Comparison of ENCODE assay signal across 20 cellular contexts in the genomic region with DNA sequence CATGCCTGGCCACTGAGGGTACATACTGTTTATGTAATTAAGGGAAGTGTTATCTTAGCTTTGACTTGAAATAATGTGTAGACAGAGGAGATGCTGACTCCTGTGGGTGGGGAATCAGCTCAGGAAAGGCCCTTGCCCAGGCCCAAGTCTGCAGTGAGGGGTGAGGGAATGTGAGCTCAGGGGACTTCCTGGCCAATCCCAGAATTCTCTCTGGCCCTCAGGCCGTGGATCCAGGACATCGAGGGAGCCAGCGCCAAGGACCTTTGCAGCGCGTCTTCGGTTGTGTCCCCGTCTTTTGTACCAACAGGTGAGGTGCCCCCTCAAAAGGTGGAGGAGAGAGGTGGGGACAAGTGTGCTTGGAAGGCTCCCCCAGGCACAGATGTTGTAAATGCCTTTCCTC. TPM values are rescaled to one million over a fixed set of nuclear protein-coding genes. Genes with fewer than 3 reads are reported as not detected.
DNase-seq lines count a peak whose midpoint lies in the region; ATAC-seq, FAIRE-seq and TF ChIP-seq lines count a peak whose summit lies in the region.
"Had no signal": no experiment of that assay in that cellular context is flagged by ENCODE, and none has a peak within 500 bp of the region (broad histone marks: within the 10 kb centered on the region; RNA-seq: fewer than 3 reads in every experiment).

No MANE protein-coding gene starts in this region.

- H3K4ac ChIP-seq in IMR-90 (ENCODE audit: low read depth, low read length): no peak overlapping the region

- in situ Hi-C loops in IMR-90 (cut with MboI; ENCODE audit: low sequenced_read_pairs): loop anchor here (10.0 kb wide), 1 partner anchor 333 kb away; a partner anchor contains a TSS

- H3K4me1 ChIP-seq in IMR-90 (ENCODE audit: control insufficient read depth, insufficient read depth, low read length): peaks cover 4% of the 10 kb centered on the region
- H3K4me1 ChIP-seq in body of pancreas: peaks cover 59% of the 10 kb centered on the region
- peaks cover 38 to 51% (median 44%) of the 10 kb centered on the region in 3 donors for H3K4me1 ChIP-seq in pancreas

- H2AK5ac ChIP-seq in IMR-90 (ENCODE audit: low read depth, low read length): no peak overlapping the region

- no peak overlapping the region for H3K56ac ChIP-seq in IMR-90 (ENCODE audit: extremely low read depth, insufficient read depth, low read length)

- TF ChIP-seq POLR2A in IMR-90 (IDR thresholded peaks at IDR 0.05; ENCODE audit: low read depth, low read length) (no peak), body of pancreas (IDR thresholded peaks at IDR 0.05) (no peak)

- H4K8ac ChIP-seq in IMR-90 (ENCODE audit: low read depth in 2 of 2, low read length in 2 of 2): no peak overlapping the region

- 0 out of 2 replicates have a peak, but pooled peaks cover 7% of the 10 kb centered on the region for H4K20me1 ChIP-seq in IMR-90 (ENCODE audit: insufficient read depth, low read length)

- ATAC-seq in IMR-90 (ENCODE audit: low read depth): no peak
- no peak for ATAC-seq in body of pancreas
- ATAC-seq in pancreas: no peak
- ATAC-seq in HG03520 (IDR thresholded peaks at IDR 0.05; ENCODE audit: unreplicated experiment): no peak

- H3K4me2 ChIP-seq in IMR-90 (ENCODE audit: low read depth, low read length): no peak overlapping the region
- H3K4me2 ChIP-seq: BLaER1 had no signal

- H3K27ac Mint-ChIP-seq in T-helper 2 cell treated with Interferon-gamma antibody and Interleukin-4, amounts not matched to agents 5 μg/mL and 100 μg/mL, for 36 hours: peak overlapping the region; percentile 15
- no peak overlapping the region for H3K27ac Mint-ChIP-seq in activated CD4-positive, alpha-beta T cell treated with anti-CD3 and anti-CD28 coated beads, Interleukin-2, amount 10 ng/mL, durations not matched to agents 7 days and 5 days
- no peak overlapping the region for H3K27ac Mint-ChIP-seq in endothelial cell (ENCODE audit: unreplicated experiment)
- H3K27ac Mint-ChIP-seq: HFFc6 had no signal

- no peaks in the 10 kb centered on the region for H3K27me3 ChIP-seq in IMR-90 (ENCODE audit: control insufficient read depth, insufficient read depth, low read length)
- H3K27me3 ChIP-seq in body of pancreas: no peaks in the 10 kb centered on the region
- H3K27me3 ChIP-seq in pancreas: no peaks in the 10 kb centered on the region
- H3K27me3 ChIP-seq: BLaER1 had no signal

- CTCF ChIA-PET in IMR-90 (lab: Yijun Ruan, JAX): no interaction called here
- CTCF ChIA-PET in activated CD4-positive, alpha-beta T cell treated with anti-CD3 and anti-CD28 coated beads, Interleukin-2, amount 10 ng/mL, durations not matched to agents 7 days and 5 days (lab: Charles Lee): interaction anchor here (0.7 to 1.1 kb wide), 3 partner anchors 22 to 56 kb away, joined by 3 read pairs; a partner anchor contains a TSS

- H3K18ac ChIP-seq in IMR-90 (ENCODE audit: low read depth, low read length): no peak overlapping the region

- no peak overlapping the region for H2BK5ac ChIP-seq in IMR-90 (ENCODE audit: low read depth, low read length, poor library complexity, severe bottlenecking)

- no peaks in the 10 kb centered on the region for H3K9me3 Mint-ChIP-seq in T-helper 2 cell treated with Interferon-gamma antibody and Interleukin-4, amounts not matched to agents 5 μg/mL and 100 μg/mL, for 36 hours
- H3K9me3 Mint-ChIP-seq in activated CD4-positive, alpha-beta T cell treated with anti-CD3 and anti-CD28 coated beads, Interleukin-2, amount 10 ng/mL, durations not matched to agents 7 days and 5 days: no peaks in the 10 kb centered on the region
- H3K9me3 Mint-ChIP-seq in endothelial cell (ENCODE audit: unreplicated experiment): no peaks in the 10 kb centered on the region
- H3K9me3 Mint-ChIP-seq: HFFc6 had no signal

- intact Hi-C loops in IMR-90 (cut with micrococcal nuclease) (loop anchor here (10.0 kb wide), 1 partner anchor 143 kb away; no protein-coding TSS in a partner anchor), body of pancreas (cut with DNase I) (no loop called here), pancreas (cut with DNase I) (loop anchor here in 1 of 3 donors (5.0 kb wide), 1 partner anchor 65 kb away; no protein-coding TSS in a partner anchor)

- H4K5ac ChIP-seq in IMR-90 (ENCODE audit: low read depth, low read length): no peak overlapping the region

- BruUV-seq in IMR-90 (replicated peaks; lab: Mats Ljungman, UMichigan): no TSS peak

- no peak overlapping the region for H2AFZ ChIP-seq in IMR-90 (replicated peaks; ENCODE audit: low read length, poor library complexity)

- WGBS in IMR-90 (ENCODE audit: extremely low coverage in 2 of 2, insufficient read length in 1 of 2), 2 experiments: 92% methylated on average over 2 of the region's 7 CpGs; no CpG with 5 or more reads in 1 of the 2 experiments
- 89 to 90% methylated on average over 7 of the region's 7 CpGs for WGBS in body of pancreas, 2 donors
- 84 to 85% methylated on average over 7 of the region's 7 CpGs for WGBS in pancreas, 2 donors

- H2BK120ac ChIP-seq in IMR-90 (ENCODE audit: low read depth, low read length): no peak overlapping the region

- H3K36me3 Mint-ChIP-seq in T-helper 2 cell treated with Interferon-gamma antibody and Interleukin-4, amounts not matched to agents 5 μg/mL and 100 μg/mL, for 36 hours (ENCODE audit: low read depth): peaks cover 43% of the 10 kb centered on the region
- peaks cover 33% of the 10 kb centered on the region for H3K36me3 Mint-ChIP-seq in activated CD4-positive, alpha-beta T cell treated with anti-CD3 and anti-CD28 coated beads, Interleukin-2, amount 10 ng/mL, durations not matched to agents 7 days and 5 days (ENCODE audit: low read depth)
- peaks cover 20% of the 10 kb centered on the region for H3K36me3 Mint-ChIP-seq in endothelial cell (ENCODE audit: low read depth, unreplicated experiment)

- no peak overlapping the region for H2BK20ac ChIP-seq in IMR-90 (ENCODE audit: low read depth, low read length)

- POLR2A ChIA-PET in IMR-90 (lab: Charles Lee; ENCODE audit: unreplicated experiment): no interaction called here
- POLR2A ChIA-PET in activated CD4-positive, alpha-beta T cell treated with anti-CD3 and anti-CD28 coated beads, Interleukin-2, amount 10 ng/mL, durations not matched to agents 7 days and 5 days (lab: Charles Lee): no interaction called here

- H3K9ac ChIP-seq in IMR-90 (ENCODE audit: low read depth, low read length): no peak overlapping the region
- H3K9ac ChIP-seq: BLaER1 had no signal

- no peak overlapping the region for H3K27ac ChIP-seq in IMR-90 (ENCODE audit: insufficient read depth, low read length)
- peak overlapping the region; percentile 90 to 98 (median 94) for H3K27ac ChIP-seq in body of pancreas
- H3K27ac ChIP-seq in pancreas: peak overlapping the region; percentile 73 to 90 (median 85)
- H3K27ac ChIP-seq: 22Rv1, BLaER1 had no signal

- FAIRE-seq in pancreas (lab: Jason Lieb, UNC): no peak
- FAIRE-seq: D721Med, G401.6, GM12891, H1 had no signal

- H4K91ac ChIP-seq in IMR-90 (ENCODE audit: insufficient read depth, low read depth, low read length): no peak overlapping the region

- no peak for TF ChIP-seq RAD21 in IMR-90 (IDR thresholded peaks at IDR 0.05; ENCODE audit: low read length)

- dilution Hi-C loops in IMR-90 (cut with HindIII; ENCODE audit: low sequenced_read_pairs, unreplicated experiment): no loop called here

- H3K9me3 ChIP-seq in IMR-90 (ENCODE audit: control insufficient read depth, insufficient read depth, low read length) (no peaks in the 10 kb centered on the region), body of pancreas (no peaks in the 10 kb centered on the region), pancreas (no peaks in the 10 kb centered on the region)
- H3K9me3 ChIP-seq: BLaER1 had no signal

- peaks cover 9 to 24% of the 10 kb centered on the region in 2 experiments; a peak in 3 of 4 replicates for H3K79me1 ChIP-seq in IMR-90 (ENCODE audit: low read depth in 1 of 2, low read length in 2 of 2)

- TF ChIP-seq CTCF in IMR-90 (conservative IDR thresholded peaks at IDR 0.05; ENCODE audit: low read depth, low read length) (no peak), body of pancreas (IDR thresholded peaks at IDR 0.05) (no peak), pancreas (IDR thresholded peaks at IDR 0.05) (no peak), endothelial cell (IDR thresholded peaks at IDR 0.05; ENCODE audit: unreplicated experiment) (no peak)

- no peak overlapping the region for H2BK15ac ChIP-seq in IMR-90 (ENCODE audit: low read depth, low read length)

- H3K36me3 ChIP-seq in IMR-90 (ENCODE audit: control insufficient read depth, insufficient read depth, low read length) (peaks cover 67% of the 10 kb centered on the region), body of pancreas (replicated peaks in 1 of 2; ENCODE audit: insufficient read depth in 1 of 2, low read depth in 2 of 2) (peaks cover 7 to 28% of the 10 kb centered on the region in 2 donors), pancreas (peaks cover 3 to 60% (median 27%) of the 10 kb centered on the region in 3 donors)

- peaks cover 11% of the 10 kb centered on the region for H3K9me1 ChIP-seq in IMR-90 (ENCODE audit: insufficient read depth, low read length)

- peaks cover 25% of the 10 kb centered on the region for H3K4me1 Mint-ChIP-seq in T-helper 2 cell treated with Interferon-gamma antibody and Interleukin-4, amounts not matched to agents 5 μg/mL and 100 μg/mL, for 36 hours (ENCODE audit: low read depth)
- peaks cover 34% of the 10 kb centered on the region for H3K4me1 Mint-ChIP-seq in activated CD4-positive, alpha-beta T cell treated with anti-CD3 and anti-CD28 coated beads, Interleukin-2, amount 10 ng/mL, durations not matched to agents 7 days and 5 days
- H3K4me1 Mint-ChIP-seq in endothelial cell (ENCODE audit: unreplicated experiment): peaks cover 4% of the 10 kb centered on the region

- no peak overlapping the region for H3K14ac ChIP-seq in IMR-90 (replicated peaks; ENCODE audit: low read depth, low read length)

- H3K4me3 Mint-ChIP-seq in T-helper 2 cell treated with Interferon-gamma antibody and Interleukin-4, amounts not matched to agents 5 μg/mL and 100 μg/mL, for 36 hours: no peak overlapping the region
- H3K4me3 Mint-ChIP-seq in activated CD4-positive, alpha-beta T cell treated with anti-CD3 and anti-CD28 coated beads, Interleukin-2, amount 10 ng/mL, durations not matched to agents 7 days and 5 days: no peak overlapping the region
- H3K4me3 Mint-ChIP-seq in endothelial cell (ENCODE audit: unreplicated experiment): no peak overlapping the region
- H3K4me3 Mint-ChIP-seq: HFFc6 had no signal

- H3K23ac ChIP-seq in IMR-90 (ENCODE audit: low read depth, low read length): no peak overlapping the region

- DNase-seq in T-helper 2 cell treated with Interferon-gamma antibody and Interleukin-4, amounts not matched to agents 5 μg/mL and 100 μg/mL, for 36 hours (ENCODE audit: low spot score): no peak
- DNase-seq in T-helper 2 cell: no peak
- DNase-seq in IMR-90: no peak
- no peak for DNase-seq in body of pancreas
- DNase-seq in pancreas: peak in 1 of 6 donors; percentile 62
- DNase-seq in activated CD4-positive, alpha-beta T cell treated with anti-CD3 and anti-CD28 coated beads, Interleukin-2, amount 10 ng/mL, durations not matched to agents 7 days and 5 days: no peak
- DNase-seq in endothelial cell (ENCODE audit: low spot score): no peak
- DNase-seq: DMS153, DMS79 treated with DMSO at 0.1 percent for 48 hours, EL, HCEC 1CT, HFFc6 had no signal

- H3K27me3 Mint-ChIP-seq in T-helper 2 cell treated with Interferon-gamma antibody and Interleukin-4, amounts not matched to agents 5 μg/mL and 100 μg/mL, for 36 hours (ENCODE audit: low read depth): no peaks in the 10 kb centered on the region
- no peaks in the 10 kb centered on the region for H3K27me3 Mint-ChIP-seq in activated CD4-positive, alpha-beta T cell treated with anti-CD3 and anti-CD28 coated beads, Interleukin-2, amount 10 ng/mL, durations not matched to agents 7 days and 5 days
- H3K27me3 Mint-ChIP-seq in endothelial cell (ENCODE audit: unreplicated experiment): no peaks in the 10 kb centered on the region

- peak overlapping the region; percentile 46 for H2AK9ac ChIP-seq in IMR-90 (replicated peaks; ENCODE audit: low read depth, low read length, poor library complexity)

- H3K4me3 ChIP-seq in IMR-90 (ENCODE audit: insufficient read depth, low read depth, low read length) (no peak overlapping the region), body of pancreas (no peak overlapping the region), pancreas (no peak overlapping the region)
- H3K4me3 ChIP-seq: BLaER1 had no signal

RNA-seq across cellular contexts. Expression of a gene that starts 6.4 kb away (rescaled TPM):
- total RNA-seq in IMR-90 (2012; rRNA removed) (29.4 and 31.5 TPM in 2 replicates), body of pancreas (10 to 100 TPM; 36.6 to 59.0 TPM), pancreas (10 to 100 TPM; 70.4 to 88.6 (median 79.3) TPM), endothelial cell (ENCODE audit: unreplicated experiment) (19.8 TPM)
- polyA plus RNA-seq in IMR-90 (2012; rRNA removed) (94.1 and 102 TPM in 2 replicates), pancreas (100 to 1,000 TPM; 153 to 162 TPM)
- polyA plus RNA-seq in IMR-90 (2012; cell fraction: cytosol; rRNA removed): 72.2 and 86.5 TPM in 2 replicates
- 53.8 and 83.0 TPM in 2 replicates for polyA plus RNA-seq in IMR-90 (2012; cell fraction: nucleus; rRNA removed; ENCODE audit: low replicate concordance)
- 10 to 100 TPM; 75.4 to 83.5 TPM for total RNA-seq in activated CD4-positive, alpha-beta T cell treated with anti-CD3 and anti-CD28 coated beads, Interleukin-2, amount 10 ng/mL, durations not matched to agents 7 days and 5 days

RNA-seq across cellular contexts. Expression of a gene that starts 6.7 kb away (rescaled TPM):
- total RNA-seq in IMR-90 (2012; rRNA removed): 3.9 and 4.1 TPM in 2 replicates
- 1.3 and 2.3 TPM in 2 replicates for polyA plus RNA-seq in IMR-90 (2012; rRNA removed)
- polyA plus RNA-seq in IMR-90 (2012; cell fraction: cytosol; rRNA removed): 1.7 and 2.0 TPM in 2 replicates
- 2.9 and 3.1 TPM in 2 replicates for polyA plus RNA-seq in IMR-90 (2012; cell fraction: nucleus; rRNA removed; ENCODE audit: low replicate concordance)
- total RNA-seq in body of pancreas: 1 to 10 TPM in 1 of 2 donors, under 1 TPM in 1; 0.33 to 5.2 TPM
- 1 to 10 TPM; 2.6 to 7.0 (median 4.4) TPM for total RNA-seq in pancreas
- 1 to 10 TPM; 2.0 to 3.3 TPM for polyA plus RNA-seq in pancreas
- 1 to 10 TPM; 9.8 to 10.0 TPM for total RNA-seq in activated CD4-positive, alpha-beta T cell treated with anti-CD3 and anti-CD28 coated beads, Interleukin-2, amount 10 ng/mL, durations not matched to agents 7 days and 5 days
- 7.7 TPM for total RNA-seq in endothelial cell (ENCODE audit: unreplicated experiment)

RNA-seq across cellular contexts. Expression of a gene that starts 22.0 kb away (rescaled TPM):
- total RNA-seq in IMR-90 (2012; rRNA removed) (not detected in 2 replicates), body of pancreas (not detected), pancreas (under 1 TPM in 4 of 6 donors, not detected in 2; 0.19 to 0.46 (median 0.35) TPM), endothelial cell (ENCODE audit: unreplicated experiment) (not detected)
- polyA plus RNA-seq in IMR-90 (2012; rRNA removed) (0.10 TPM in 1 of 2 replicates, not detected in the other), pancreas (1 to 10 TPM; 1.3 to 2.4 TPM)
- not detected in 2 replicates for polyA plus RNA-seq in IMR-90 (2012; cell fraction: cytosol; rRNA removed)
- 0.10 and 0.29 TPM in 2 replicates for polyA plus RNA-seq in IMR-90 (2012; cell fraction: nucleus; rRNA removed; ENCODE audit: low replicate concordance)
- total RNA-seq in activated CD4-positive, alpha-beta T cell treated with anti-CD3 and anti-CD28 coated beads, Interleukin-2, amount 10 ng/mL, durations not matched to agents 7 days and 5 days: under 1 TPM; 0.45 to 0.87 TPM
- total RNA-seq: A673, H1 had no signal

RNA-seq across cellular contexts. Expression of a gene that starts 26.2 kb away (rescaled TPM):
- total RNA-seq in IMR-90 (2012; rRNA removed) (5.0 and 6.9 TPM in 2 replicates), body of pancreas (10 to 100 TPM; 42.8 to 63.9 TPM), pancreas (10 to 100 TPM; 33.1 to 63.9 (median 38.4) TPM), endothelial cell (ENCODE audit: unreplicated experiment) (11.2 TPM)
- polyA plus RNA-seq in IMR-90 (2012; rRNA removed) (22.5 and 27.5 TPM in 2 replicates), pancreas (10 to 100 TPM; 32.5 to 39.3 TPM)
- 12.9 and 29.8 TPM in 2 replicates for polyA plus RNA-seq in IMR-90 (2012; cell fraction: cytosol; rRNA removed)
- polyA plus RNA-seq in IMR-90 (2012; cell fraction: nucleus; rRNA removed; ENCODE audit: low replicate concordance): 23.9 and 48.0 TPM in 2 replicates
- 10 to 100 TPM; 23.4 to 26.7 TPM for total RNA-seq in activated CD4-positive, alpha-beta T cell treated with anti-CD3 and anti-CD28 coated beads, Interleukin-2, amount 10 ng/mL, durations not matched to agents 7 days and 5 days

RNA-seq across cellular contexts. Expression of a gene that starts 38.1 kb away (rescaled TPM):
- total RNA-seq in IMR-90 (2012; rRNA removed) (39.6 and 44.2 TPM in 2 replicates), body of pancreas (10 to 100 TPM; 27.4 to 27.8 TPM), pancreas (10 to 100 TPM; 19.3 to 37.7 (median 26.9) TPM), endothelial cell (ENCODE audit: unreplicated experiment) (69.0 TPM)
- polyA plus RNA-seq in IMR-90 (2012; rRNA removed) (40.3 and 46.2 TPM in 2 replicates), pancreas (10 to 100 TPM; 25.0 to 46.8 TPM)
- 23.0 and 24.4 TPM in 2 replicates for polyA plus RNA-seq in IMR-90 (2012; cell fraction: cytosol; rRNA removed)
- polyA plus RNA-seq in IMR-90 (2012; cell fraction: nucleus; rRNA removed; ENCODE audit: low replicate concordance): 10.3 and 24.2 TPM in 2 replicates
- 10 to 100 TPM; 28.5 to 30.0 TPM for total RNA-seq in activated CD4-positive, alpha-beta T cell treated with anti-CD3 and anti-CD28 coated beads, Interleukin-2, amount 10 ng/mL, durations not matched to agents 7 days and 5 days
